26 cellular contexts compared by ENCODE assay signal in genomic region chr19:33236696-33237390, GRCh38. TPM values are rescaled to one million over a fixed set of nuclear protein-coding genes. Genes with fewer than 3 reads are reported as not detected.
"Had no signal": no experiment of that assay in that cellular context is flagged by ENCODE, and none has a peak within 500 bp of the region (broad histone marks: within the 10 kb centered on the region; RNA-seq: fewer than 3 reads in every experiment).

No MANE protein-coding gene starts in this region.

- H3K27me3 Mint-ChIP-seq: activated naive CD4-positive, alpha-beta T cell treated with anti-CD3 and anti-CD28 coated beads, Interleukin-2, amount 50 U/mL, for 24 hours had no signal

- H3K4me1 Mint-ChIP-seq: activated naive CD4-positive, alpha-beta T cell treated with anti-CD3 and anti-CD28 coated beads, Interleukin-2, amount 50 U/mL, for 24 hours had no signal

- H3K9me3 Mint-ChIP-seq: activated CD4-positive, alpha-beta memory T cell treated with anti-CD3 and anti-CD28 coated beads, Interleukin-2, amount 10 ng/mL, durations not matched to agents 7 days and 5 days; activated naive CD4-positive, alpha-beta T cell treated with anti-CD3 and anti-CD28 coated beads, Interleukin-2, amount 50 U/mL, for 24 hours; activated T-cell treated with anti-CD3 and anti-CD28 coated beads, Interleukin-2, amount 50 U/mL, for 72 hours had no signal

- H3K9me3 ChIP-seq: breast epithelium had no signal

- H3K36me3 ChIP-seq: breast epithelium had no signal

- H3K4me3 ChIP-seq: breast epithelium, K562, SK-N-MC had no signal

- DNase-seq: activated CD4-positive, alpha-beta memory T cell treated with anti-CD3 and anti-CD28 coated beads, Interleukin-2, amount 10 ng/mL, durations not matched to agents 7 days and 5 days; activated CD4-positive, alpha-beta T cell treated with anti-CD3 and anti-CD28 coated beads, Interleukin-2, amount 50 U/mL, for 1 hour; activated CD4-positive, CD25-positive, alpha-beta regulatory T cell; activated effector memory CD4-positive, alpha-beta T cell treated with Interleukin-2 at 50 U/mL for 16 hours; activated naive CD4-positive, alpha-beta T cell; activated T-cell treated with anti-CD3 and anti-CD28 coated beads for 4 hours; Karpas-422; MM.1S; NCI-H1105 treated with DMSO at 0.1 percent for 48 hours; NCI-H1436 treated with DMSO at 0.1 percent for 48 hours; NCI-H187; NCI-H2081; NCI-H510A treated with DMSO at 0.1 percent for 48 hours; NCI-H69; NK-92 treated with Interleukin-12 subunit alpha and Interleukin-12 subunit beta, amount 100 ng/mL, for 24 hours; PC-3; T1000 had no signal

- FAIRE-seq: K562, RCC 7860, TTC549 had no signal

- H3K27ac Mint-ChIP-seq: activated CD4-positive, alpha-beta memory T cell treated with anti-CD3 and anti-CD28 coated beads, Interleukin-2, amount 10 ng/mL, durations not matched to agents 7 days and 5 days; activated naive CD4-positive, alpha-beta T cell treated with anti-CD3 and anti-CD28 coated beads, Interleukin-2, amount 50 U/mL, for 24 hours; activated T-cell treated with anti-CD3 and anti-CD28 coated beads, Interleukin-2, amount 50 U/mL, for 72 hours had no signal

- ATAC-seq: K562, PC-3 had no signal

- H3K4me3 Mint-ChIP-seq: activated CD4-positive, alpha-beta memory T cell treated with anti-CD3 and anti-CD28 coated beads, Interleukin-2, amount 10 ng/mL, durations not matched to agents 7 days and 5 days; activated naive CD4-positive, alpha-beta T cell treated with anti-CD3 and anti-CD28 coated beads, Interleukin-2, amount 50 U/mL, for 24 hours; activated T-cell treated with anti-CD3 and anti-CD28 coated beads, Interleukin-2, amount 50 U/mL, for 72 hours had no signal

- H3K36me3 Mint-ChIP-seq: activated naive CD4-positive, alpha-beta T cell treated with anti-CD3 and anti-CD28 coated beads, Interleukin-2, amount 50 U/mL, for 24 hours had no signal

- H3K27ac ChIP-seq: breast epithelium, SK-N-MC had no signal

- H3K4me1 ChIP-seq: breast epithelium had no signal

RNA-seq across cellular contexts. Expression of gene SLC7A10, which starts 11.2 kb away (rescaled TPM):
- total RNA-seq: activated CD4-positive, alpha-beta memory T cell treated with anti-CD3 and anti-CD28 coated beads, Interleukin-2, amount 10 ng/mL, durations not matched to agents 7 days and 5 days; activated CD8-positive, alpha-beta memory T cell treated with anti-CD3 and anti-CD28 coated beads for 36 hours; activated T-cell treated with anti-CD3 and anti-CD28 coated beads, Interleukin-2, amount 50 U/mL, for 72 hours; K562; PC-3 had no signal
- polyA plus RNA-seq: aorta had no signal

RNA-seq across cellular contexts. Expression of gene LRP3, which starts 42.7 kb away (rescaled TPM):
- total RNA-seq: activated CD4-positive, alpha-beta memory T cell treated with anti-CD3 and anti-CD28 coated beads, Interleukin-2, amount 10 ng/mL, durations not matched to agents 7 days and 5 days had no signal
- polyA plus RNA-seq: K562 had no signal
